16 cellular contexts compared by ENCODE assay signal in genomic region chr20:4893709-4894108, GRCh38.
A peak's percentile ranks its signal among the peaks of the same experiment; 100 is the strongest.
DNase-seq lines count a peak whose midpoint lies in the region; ATAC-seq and TF ChIP-seq lines count a peak whose summit lies in the region.
"Had no signal": no experiment of that assay in that cellular context is flagged by ENCODE, and none has a peak within 500 bp of the region (broad histone marks: within the 10 kb centered on the region; RNA-seq: fewer than 3 reads in every experiment).

No MANE protein-coding gene starts in this region.

- intact Hi-C loops in heart left ventricle (cut with DNase I), result no loop called here

- ATAC-seq in heart left ventricle, result no peak
- ATAC-seq: Right ventricle myocardium inferior had no signal

- H3K27ac Mint-ChIP-seq in endothelial cell (ENCODE audit: unreplicated experiment) (no peak overlapping the region), type B pancreatic cell (peak overlapping the region; percentile 16)

- H4K20me1 ChIP-seq in MM.1S (ENCODE audit: insufficient read depth, low read length), result no peaks in the 10 kb centered on the region

- H3K9me2 ChIP-seq in MM.1S (replicated peaks; ENCODE audit: insufficient read depth, low read length), result no peaks in the 10 kb centered on the region

- peak; percentile 22 for DNase-seq in activated CD8-positive, alpha-beta memory T cell treated with anti-CD3 and anti-CD28 coated beads, Interleukin-2, amount 50 U/mL, for 48 hours
- no peak for DNase-seq in activated CD8-positive, alpha-beta memory T cell treated with anti-CD3 and anti-CD28 coated beads for 24 hours
- DNase-seq in MM.1S, result no peak
- no peak for DNase-seq in endothelial cell (ENCODE audit: low spot score)
- DNase-seq in type B pancreatic cell (ENCODE audit: extremely low spot score, unreplicated experiment), result no peak
- DNase-seq in heart left ventricle, result no peak
- DNase-seq in ecto neural progenitor cell (ENCODE audit: low spot score), result no peak
- DNase-seq in activated CD4-positive, alpha-beta T cell treated with anti-CD3 and anti-CD28 coated beads, Interleukin-2, amount 50 U/mL, for 1 hour, result no peak
- DNase-seq: 8988T; CD4-positive, alpha-beta memory T cell; DMS153; NCI-H1694 treated with DMSO at 0.1 percent for 48 hours; NCI-H510A; NCI-H748 treated with DMSO at 0.1 percent for 48 hours had no signal

- H3K4me3 ChIP-seq in MM.1S (ENCODE audit: low read length), result no peak overlapping the region
- H3K4me3 ChIP-seq in heart left ventricle, result no peak overlapping the region

- H3K9ac ChIP-seq in MM.1S (ENCODE audit: low read length), result no peak overlapping the region

- H3K9me3 Mint-ChIP-seq in endothelial cell (ENCODE audit: unreplicated experiment) (no peaks in the 10 kb centered on the region), type B pancreatic cell (no peaks in the 10 kb centered on the region)
- H3K9me3 Mint-ChIP-seq: CD4-positive, alpha-beta memory T cell had no signal

- H3K27me3 ChIP-seq in MM.1S (replicated peaks; ENCODE audit: insufficient read depth, low read length) (no peaks in the 10 kb centered on the region), heart left ventricle (no peaks in the 10 kb centered on the region)

- H3K36me3 Mint-ChIP-seq in endothelial cell (ENCODE audit: low read depth, unreplicated experiment) (peaks cover 48% of the 10 kb centered on the region), type B pancreatic cell (peaks cover 16% of the 10 kb centered on the region)

- H2AFZ ChIP-seq in MM.1S (ENCODE audit: low read length), result no peak overlapping the region

- peaks cover 58% of the 10 kb centered on the region for H3K4me1 Mint-ChIP-seq in endothelial cell (ENCODE audit: unreplicated experiment)
- peaks cover 28% of the 10 kb centered on the region for H3K4me1 Mint-ChIP-seq in type B pancreatic cell (ENCODE audit: unreplicated experiment)

- peaks cover 15% of the 10 kb centered on the region for H3K79me2 ChIP-seq in MM.1S (ENCODE audit: low read length)

- 90 to 96% (median 95%) methylated on average over 7 of the region's 7 CpGs for WGBS in heart left ventricle, 4 donors

- H3K4me1 ChIP-seq in MM.1S (ENCODE audit: low read length) (peaks cover 50% of the 10 kb centered on the region), heart left ventricle (peaks cover 0 to 10% (median 3%) of the 10 kb centered on the region in 12 donors)

- peak overlapping the region; percentile 79 for H3K4me3 Mint-ChIP-seq in endothelial cell (ENCODE audit: unreplicated experiment)
- no peak overlapping the region for H3K4me3 Mint-ChIP-seq in type B pancreatic cell
- H3K4me3 Mint-ChIP-seq: B cell; CD4-positive, alpha-beta memory T cell had no signal

- peak overlapping the region; percentile 74; the same call in 1 of the 2 replicates for H3K4me2 ChIP-seq in MM.1S (ENCODE audit: low read depth, low read length)

- H3K36me3 ChIP-seq in MM.1S (replicated peaks; ENCODE audit: insufficient read depth, low read length) (no peaks in the 10 kb centered on the region), heart left ventricle (peaks cover 0 to 29% (median 15%) of the 10 kb centered on the region in 9 donors)

- H3K9me3 ChIP-seq in MM.1S (replicated peaks; ENCODE audit: insufficient read depth, low read length) (no peaks in the 10 kb centered on the region), heart left ventricle (no peaks in the 10 kb centered on the region)

- TF ChIP-seq CTCF in MM.1S (IDR thresholded peaks at IDR 0.05; ENCODE audit: low read length) (no peak), endothelial cell (IDR thresholded peaks at IDR 0.05; ENCODE audit: unreplicated experiment) (no peak), type B pancreatic cell (conservative IDR thresholded peaks at IDR 0.05) (no peak), heart left ventricle (IDR thresholded peaks at IDR 0.05) (no peak)

- peaks cover 24% of the 10 kb centered on the region for H3F3A ChIP-seq in MM.1S (ENCODE audit: insufficient read depth, low read length)

- TF ChIP-seq POLR2A in heart left ventricle (IDR thresholded peaks at IDR 0.05), result no peak

- H3K27ac ChIP-seq in MM.1S (ENCODE audit: low read length) (peak overlapping the region; percentile 89), heart left ventricle (no peak overlapping the region)

- H3K27me3 Mint-ChIP-seq in endothelial cell (ENCODE audit: unreplicated experiment), result peaks cover 14% of the 10 kb centered on the region
- no peaks in the 10 kb centered on the region for H3K27me3 Mint-ChIP-seq in type B pancreatic cell
- H3K27me3 Mint-ChIP-seq: B cell; CD4-positive, alpha-beta memory T cell had no signal
